In genomic region chr1:159877695-159878444, GRCh38 we compare ENCODE assay signal across 33 cellular contexts. TPM values are rescaled to one million over a fixed set of nuclear protein-coding genes. Genes with fewer than 3 reads are reported as not detected.
DNase-seq lines count a peak whose midpoint lies in the region; ATAC-seq lines count a peak whose summit lies in the region.
"Had no signal": no experiment of that assay in that cellular context is flagged by ENCODE, and none has a peak within 500 bp of the region (broad histone marks: within the 10 kb centered on the region; RNA-seq: fewer than 3 reads in every experiment).

No MANE protein-coding gene starts in this region.

- no peak overlapping the region for H2BK120ac ChIP-seq in trophoblast cell (ENCODE audit: insufficient read depth, low read length, poor library complexity)

- H4K91ac ChIP-seq in trophoblast cell (ENCODE audit: low read depth, low read length), result no peak overlapping the region

- no peak overlapping the region for H4K8ac ChIP-seq in trophoblast cell (ENCODE audit: low read depth, low read length)

- no peaks in the 10 kb centered on the region for H3K36me3 ChIP-seq in trophoblast cell (ENCODE audit: control insufficient read depth in 1 of 2, insufficient read depth in 2 of 2, low read length in 2 of 2)
- H3K36me3 ChIP-seq: BE2C, cardiac muscle cell, colonic mucosa, esophagus muscularis mucosa, heart right ventricle, lower lobe of right lung, upper lobe of left lung had no signal

- no peak overlapping the region for H3K4me3 ChIP-seq in trophoblast cell (ENCODE audit: low read depth, low read length)
- H3K4me3 ChIP-seq: cardiac muscle cell, colonic mucosa, esophagus muscularis mucosa, GM23248, heart right ventricle, lower lobe of right lung, upper lobe of left lung had no signal

- no peaks in the 10 kb centered on the region for H3K79me1 ChIP-seq in trophoblast cell (ENCODE audit: low read length)

- no peak for ATAC-seq in activated naive CD8-positive, alpha-beta T cell treated with anti-CD3 and anti-CD28 coated beads, Interleukin-2, amount 50 U/mL, for 24 hours
- ATAC-seq: activated CD8-positive, alpha-beta T cell treated with anti-CD3 and anti-CD28 coated beads for 36 hours; activated naive CD4-positive, alpha-beta T cell treated with anti-CD3 and anti-CD28 coated beads, Interleukin-2, amount 50 U/mL, for 72 hours; activated T-helper 17 cell treated with anti-CD3 and anti-CD28 coated beads, Interleukin-2, amount 50 U/mL, for 72 hours; heart right ventricle had no signal

- DNase-seq in NCI-H748 (lab: John Stamatoyannopoulos, UW; ENCODE audit: unreplicated experiment) (peak; percentile 30), NCI-H748 treated with DMSO at 0.1 percent for 48 hours (lab: John Stamatoyannopoulos, UW) (no peak), M059J (ENCODE audit: low read depth) (peak; percentile 32), NCI-H226 (peak; percentile 28), trophoblast cell (peak; percentile 23 to 27), mesenteric fat pad (ENCODE audit: low spot score) (no peak)
- DNase-seq in activated naive CD8-positive, alpha-beta T cell treated with anti-CD3 and anti-CD28 coated beads, Interleukin-2, amount 50 U/mL, for 24 hours, result no peak
- no peak for DNase-seq in activated naive CD4-positive, alpha-beta T cell treated with Interleukin-2 at 50 U/mL for 16 hours
- DNase-seq: activated CD8-positive, alpha-beta T cell treated with anti-CD3 and anti-CD28 coated beads for 36 hours; anterior cingulate cortex; BE2C; colonic mucosa; DND-41; foreskin melanocyte; GM23248; heart right ventricle; KBM-7; lower lobe of right lung; NCI-H1694; NCI-H526 treated with DMSO at 0.1 percent for 48 hours; nephron progenitor cell; OCI-M1; stimulated activated CD4-positive, alpha-beta T cell treated with anti-CD3 and anti-CD28 coated beads, Interleukin-4, amount 100 ng/mL, for 1 hour; upper lobe of left lung had no signal

- no peak overlapping the region for H3K23ac ChIP-seq in trophoblast cell (ENCODE audit: low read length)

- no peak overlapping the region for H3K9ac ChIP-seq in trophoblast cell (ENCODE audit: low read length)
- H3K9ac ChIP-seq: GM23248, parathyroid adenoma had no signal

- no CpG with 5 or more reads among the region's 6 CpGs for WGBS in trophoblast cell (ENCODE audit: extremely low coverage, insufficient coverage, insufficient read length)

- H4K12ac ChIP-seq in trophoblast cell (ENCODE audit: low read depth, low read length), result no peak overlapping the region

- H3K4ac ChIP-seq in trophoblast cell (ENCODE audit: low read depth, low read length), result no peak overlapping the region

- no peaks in the 10 kb centered on the region for H3K9me3 Mint-ChIP-seq in activated naive CD8-positive, alpha-beta T cell treated with anti-CD3 and anti-CD28 coated beads, Interleukin-2, amount 50 U/mL, for 24 hours
- H3K9me3 Mint-ChIP-seq: activated CD8-positive, alpha-beta T cell treated with anti-CD3 and anti-CD28 coated beads for 36 hours; activated naive CD4-positive, alpha-beta T cell treated with anti-CD3 and anti-CD28 coated beads, Interleukin-2, amount 50 U/mL, for 72 hours; activated T-helper 17 cell treated with anti-CD3 and anti-CD28 coated beads, Interleukin-2, amount 50 U/mL, for 72 hours; nephron progenitor cell had no signal

- H3K18ac ChIP-seq in trophoblast cell (ENCODE audit: low read length), result no peak overlapping the region

- H3K4me1 ChIP-seq in trophoblast cell (ENCODE audit: control insufficient read depth in 1 of 2, insufficient read depth in 2 of 2, low read length in 2 of 2), result peaks cover 4% of the 10 kb centered on the region in 2 experiments
- H3K4me1 ChIP-seq: colonic mucosa had no signal

- H3K36me3 Mint-ChIP-seq in activated naive CD8-positive, alpha-beta T cell treated with anti-CD3 and anti-CD28 coated beads, Interleukin-2, amount 50 U/mL, for 24 hours (ENCODE audit: low read depth), result no peaks in the 10 kb centered on the region
- H3K36me3 Mint-ChIP-seq: activated naive CD4-positive, alpha-beta T cell treated with anti-CD3 and anti-CD28 coated beads, Interleukin-2, amount 50 U/mL, for 72 hours had no signal

- no peaks in the 10 kb centered on the region for H3K27me3 ChIP-seq in trophoblast cell (ENCODE audit: insufficient read depth, low read length)
- H3K27me3 ChIP-seq: BE2C, cardiac muscle cell, colonic mucosa, upper lobe of left lung had no signal

- H3K79me2 ChIP-seq in trophoblast cell (ENCODE audit: control insufficient read depth, insufficient read depth, low read length, poor library complexity), result no peaks in the 10 kb centered on the region
- H3K79me2 ChIP-seq: parathyroid adenoma had no signal

- H3K27ac Mint-ChIP-seq in activated naive CD8-positive, alpha-beta T cell treated with anti-CD3 and anti-CD28 coated beads, Interleukin-2, amount 50 U/mL, for 24 hours, result no peak overlapping the region
- H3K27ac Mint-ChIP-seq: activated CD8-positive, alpha-beta T cell treated with anti-CD3 and anti-CD28 coated beads for 36 hours; activated naive CD4-positive, alpha-beta T cell treated with anti-CD3 and anti-CD28 coated beads, Interleukin-2, amount 50 U/mL, for 72 hours; activated T-helper 17 cell treated with anti-CD3 and anti-CD28 coated beads, Interleukin-2, amount 50 U/mL, for 72 hours; nephron progenitor cell had no signal

- H2BK5ac ChIP-seq in trophoblast cell (ENCODE audit: low read depth, low read length, poor library complexity), result no peak overlapping the region

- no peaks in the 10 kb centered on the region for H3K9me3 ChIP-seq in trophoblast cell (ENCODE audit: insufficient read depth, low read depth, low read length)
- H3K9me3 ChIP-seq: BE2C, colonic mucosa, esophagus muscularis mucosa, heart right ventricle, lower lobe of right lung, upper lobe of left lung had no signal

- H2AFZ ChIP-seq in trophoblast cell (ENCODE audit: insufficient read depth, low read length, poor library complexity), result no peak overlapping the region
- H2AFZ ChIP-seq: GM23248, parathyroid adenoma had no signal

- H3K4me1 Mint-ChIP-seq in activated naive CD8-positive, alpha-beta T cell treated with anti-CD3 and anti-CD28 coated beads, Interleukin-2, amount 50 U/mL, for 24 hours, result no peaks in the 10 kb centered on the region
- H3K4me1 Mint-ChIP-seq: activated T-helper 17 cell treated with anti-CD3 and anti-CD28 coated beads, Interleukin-2, amount 50 U/mL, for 72 hours; nephron progenitor cell had no signal

- H3K14ac ChIP-seq in trophoblast cell (ENCODE audit: low read length), result no peak overlapping the region

- H3K4me2 ChIP-seq in trophoblast cell (ENCODE audit: low read length), result no peak overlapping the region

- H2AK5ac ChIP-seq in trophoblast cell (ENCODE audit: low read length), result no peak overlapping the region

- H2BK12ac ChIP-seq in trophoblast cell (ENCODE audit: low read length), result no peak overlapping the region

- H3K27me3 Mint-ChIP-seq in activated naive CD8-positive, alpha-beta T cell treated with anti-CD3 and anti-CD28 coated beads, Interleukin-2, amount 50 U/mL, for 24 hours, result no peaks in the 10 kb centered on the region
- H3K27me3 Mint-ChIP-seq: activated CD8-positive, alpha-beta T cell treated with anti-CD3 and anti-CD28 coated beads for 36 hours; activated T-helper 17 cell treated with anti-CD3 and anti-CD28 coated beads, Interleukin-2, amount 50 U/mL, for 72 hours had no signal

- no peak overlapping the region for H3K27ac ChIP-seq in trophoblast cell (ENCODE audit: low read depth, low read length)
- H3K27ac ChIP-seq: cardiac muscle cell, colonic mucosa, esophagus muscularis mucosa, heart right ventricle, lower lobe of right lung, parathyroid adenoma, upper lobe of left lung had no signal

- H3K4me3 Mint-ChIP-seq in activated naive CD8-positive, alpha-beta T cell treated with anti-CD3 and anti-CD28 coated beads, Interleukin-2, amount 50 U/mL, for 24 hours, result no peak overlapping the region
- H3K4me3 Mint-ChIP-seq: activated CD8-positive, alpha-beta T cell treated with anti-CD3 and anti-CD28 coated beads for 36 hours; activated T-helper 17 cell treated with anti-CD3 and anti-CD28 coated beads, Interleukin-2, amount 50 U/mL, for 72 hours; nephron progenitor cell had no signal

RNA-seq across cellular contexts. Expression of gene VSIG8, which starts 15.4 kb away (rescaled TPM):
- not detected in 2 replicates for total RNA-seq in M059J (2014; rRNA removed; shearing (Covaris generic))
- polyA plus RNA-seq in trophoblast cell (2013), result 0.03 TPM in 2 replicates
- total RNA-seq in mesenteric fat pad, result not detected
- total RNA-seq: activated CD8-positive, alpha-beta T cell treated with anti-CD3 and anti-CD28 coated beads for 36 hours; cardiac muscle cell; colonic mucosa; esophagus muscularis mucosa; GM23248; heart right ventricle; kidney epithelial cell; mucosa of gallbladder; subcutaneous adipose tissue; T-helper 2 cell treated with Interferon-gamma antibody and Interleukin-4, amounts not matched to agents 100 ng/mL and 5 ng/mL, for 36 hours had no signal
- polyA plus RNA-seq: cardiac muscle cell, GM23248 had no signal

RNA-seq across cellular contexts. Expression of gene CFAP45, which starts 22.1 kb away (rescaled TPM):
- 0.20 and 1.0 TPM in 2 replicates for total RNA-seq in M059J (2014; rRNA removed; shearing (Covaris generic))
- 2.0 and 2.1 TPM in 2 replicates for polyA plus RNA-seq in trophoblast cell (2013)
- 0.64 TPM for total RNA-seq in mesenteric fat pad
- total RNA-seq: cardiac muscle cell, GM23248 had no signal
- polyA plus RNA-seq: cardiac muscle cell had no signal

RNA-seq across cellular contexts. Expression of gene TAGLN2, which starts 47.4 kb away (rescaled TPM):
- 491 and 526 TPM in 2 replicates for total RNA-seq in M059J (2014; rRNA removed; shearing (Covaris generic))
- 498 and 501 TPM in 2 replicates for polyA plus RNA-seq in trophoblast cell (2013)
- 314 TPM for total RNA-seq in mesenteric fat pad

RNA-seq across cellular contexts. Expression of gene SLAMF8, which starts 51.2 kb away (rescaled TPM):
- total RNA-seq in M059J (2014; rRNA removed; shearing (Covaris generic)), result 0.05 and 0.25 TPM in 2 replicates
- polyA plus RNA-seq in trophoblast cell (2013), result 0.42 and 0.51 TPM in 2 replicates
- total RNA-seq in mesenteric fat pad, result 11.3 TPM
- total RNA-seq: cardiac muscle cell, GM23248 had no signal
- polyA plus RNA-seq: cardiac muscle cell, GM23248 had no signal

Comparison
In these comparisons a context has a peak if more than half of its experiments do, and no peak if none do; other contexts are left out.
1. DNase-seq: peak in NCI-H748 (single experiment), M059J (single experiment), NCI-H226 (single experiment) and trophoblast cell (2 of 2); none in NCI-H748 treated with DMSO at 0.1 percent for 48 hours (single experiment), mesenteric fat pad (single experiment), activated naive CD8-positive, alpha-beta T cell treated with anti-CD3 and anti-CD28 coated beads, Interleukin-2, amount 50 U/mL, for 24 hours (single experiment) and activated naive CD4-positive, alpha-beta T cell treated with Interleukin-2 at 50 U/mL for 16 hours (single experiment).